ENCODE assay signal across 13 cellular contexts in genomic region chr2:171346723-171347104, GRCh38.
DNase-seq lines count a peak whose midpoint lies in the region; ATAC-seq, FAIRE-seq and TF ChIP-seq lines count a peak whose summit lies in the region.
"Had no signal": no experiment of that assay in that cellular context is flagged by ENCODE, and none has a peak within 500 bp of the region (broad histone marks: within the 10 kb centered on the region; RNA-seq: fewer than 3 reads in every experiment).

No MANE protein-coding gene starts in this region.

- H3K27ac Mint-ChIP-seq in activated naive CD4-positive, alpha-beta T cell treated with anti-CD3 and anti-CD28 coated beads, Interleukin-2, amount 10 ng/mL, durations not matched to agents 7 days and 5 days = no peak overlapping the region

- WGBS in GM12878 (ENCODE audit: insufficient coverage, insufficient replicate concordance, low lambda C conversion rate, missing lambda C conversion rate) = 94% methylated on average over 6 of the region's 6 CpGs

- no peaks in the 10 kb centered on the region for H4K20me1 ChIP-seq in GM12878 (ENCODE audit: control insufficient read depth, insufficient read depth)

- no TSS peak for BruUV-seq in GM12878 (replicated peaks; lab: Mats Ljungman, UMichigan)

- peaks cover 5% of the 10 kb centered on the region for H3K9me3 Mint-ChIP-seq in activated naive CD4-positive, alpha-beta T cell treated with anti-CD3 and anti-CD28 coated beads, Interleukin-2, amount 10 ng/mL, durations not matched to agents 7 days and 5 days

- peak overlapping the region; percentile 58 for H3K4me2 ChIP-seq in GM12878 (ENCODE audit: control insufficient read depth, insufficient read depth)

- H3K27ac ChIP-seq in GM12878 (ENCODE audit: control insufficient read depth, insufficient read depth) = peak overlapping the region; percentile 81
- H3K27ac ChIP-seq in foreskin keratinocyte = no peak overlapping the region

- no peak for TF ChIP-seq POLR2A in GM12878 (IDR thresholded peaks at IDR 0.05; ENCODE audit: low read depth, low read length)

- peak; percentile 34 for ATAC-seq in GM18868 (IDR thresholded peaks at IDR 0.05; ENCODE audit: unreplicated experiment)
- peak; percentile 34 for ATAC-seq in HG03039 (IDR thresholded peaks at IDR 0.05; ENCODE audit: unreplicated experiment)
- peak; percentile 53; the same call in 2 of the 3 replicates for ATAC-seq in GM12878
- ATAC-seq in sciatic nerve = peak; percentile 17
- no peak for ATAC-seq in foreskin keratinocyte

- H2AFZ ChIP-seq in GM12878 (ENCODE audit: control insufficient read depth, low read depth, low read length) = peak overlapping the region; percentile 20; the same call in 1 of the 2 replicates

- H3K4me1 ChIP-seq in GM12878 (ENCODE audit: control insufficient read depth, insufficient read depth, low read length) (peaks cover 34% of the 10 kb centered on the region), foreskin keratinocyte (peaks cover 12% of the 10 kb centered on the region)

- intact Hi-C loops in GM12878 (cut with micrococcal nuclease; ENCODE audit: unreplicated experiment) (loop anchor here (5.0 kb wide), 2 partner anchors 71 to 86 kb away; partner anchors contain the start of genes DCAF17 and METTL8), sciatic nerve (cut with DNase I) (no loop called here)

- SMC1A ChIA-PET in GM12878 (lab: Charles Lee; ENCODE audit: uncharacterized antibody, unreplicated experiment) = interaction anchor here (1.1 to 5.1 kb wide), 16 partner anchors 12 to 297 kb away, joined by 3 to 53 read pairs (median 9); partner anchors contain the start of genes DCAF17 and METTL8

- no peaks in the 10 kb centered on the region; the same call in 2 of the 3 replicates for H3K9me3 ChIP-seq in GM12878 (replicated peaks; ENCODE audit: control insufficient read depth, insufficient read depth, low read length)

- no peak for TF ChIP-seq EP300 in GM12878 (IDR thresholded peaks at IDR 0.05; ENCODE audit: borderline replicate concordance in 1 of 2, control insufficient read depth in 1 of 2, low read depth in 2 of 2, low read length in 2 of 2)

- TF ChIP-seq CTCF in GM12878 (IDR thresholded peaks at IDR 0.05 in 2 of 3, conservative IDR thresholded peaks at IDR 0.05 in 1 of 3; ENCODE audit: control insufficient read depth in 2 of 3, extremely low read depth in 1 of 3, insufficient read depth in 1 of 3, low read depth in 3 of 3, low read length in 3 of 3) (no peak), foreskin keratinocyte (conservative IDR thresholded peaks at IDR 0.05) (no peak)

- no peak overlapping the region; the same call in 1 of the 2 replicates for H3K4me3 ChIP-seq in GM12878
- H3K4me3 ChIP-seq: lung had no signal

- H3K9ac ChIP-seq in GM12878 (ENCODE audit: control insufficient read depth, insufficient read depth, low read length) = peak overlapping the region; percentile 51

- H3K36me3 ChIP-seq in GM12878 (ENCODE audit: control insufficient read depth in 2 of 2, insufficient read depth in 2 of 2, low read length in 1 of 2) = no peaks in the 10 kb centered on the region

- no peak overlapping the region for H3K4me3 Mint-ChIP-seq in activated naive CD4-positive, alpha-beta T cell treated with anti-CD3 and anti-CD28 coated beads, Interleukin-2, amount 10 ng/mL, durations not matched to agents 7 days and 5 days
- H3K4me3 Mint-ChIP-seq: CD14-positive monocyte had no signal

- RAD21 ChIA-PET in GM12878 (lab: Charles Lee; ENCODE audit: unreplicated experiment) = interaction anchor here (1.3 to 5.5 kb wide), 9 partner anchors 11 to 186 kb away, joined by 6 to 54 read pairs (median 16); partner anchors contain the start of gene TLK1

- FAIRE-seq in GM12878 (lab: Jason Lieb, UNC) = no peak

- POLR2A ChIA-PET in GM12878 (lab: Charles Lee) = interaction anchor here (1.0 to 3.1 kb wide), 4 partner anchors 10 to 70 kb away, joined by 4 to 11 read pairs (median 10); no protein-coding TSS in a partner anchor

- H3K36me3 Mint-ChIP-seq in activated naive CD4-positive, alpha-beta T cell treated with anti-CD3 and anti-CD28 coated beads, Interleukin-2, amount 10 ng/mL, durations not matched to agents 7 days and 5 days = no peaks in the 10 kb centered on the region
- H3K36me3 Mint-ChIP-seq: CD14-positive monocyte had no signal

- TF ChIP-seq RAD21 in GM12878 (IDR thresholded peaks at IDR 0.05; ENCODE audit: insufficient read depth, low read depth, low read length) = no peak

- CTCF ChIA-PET in GM12878 (lab: Yijun Ruan, JAX) = interaction anchor here (1.1 to 4.8 kb wide), 10 partner anchors 12 to 374 kb away, joined by 3 to 34 read pairs (median 10); no protein-coding TSS in a partner anchor
- CTCF ChIA-PET in activated naive CD4-positive, alpha-beta T cell treated with anti-CD3 and anti-CD28 coated beads, Interleukin-2, amount 10 ng/mL, durations not matched to agents 7 days and 5 days (lab: Charles Lee) = no interaction called here

- in situ Hi-C loops in GM12878 (cut with MboI) = no loop called here

- peaks cover 4% of the 10 kb centered on the region for H3K79me2 ChIP-seq in GM12878 (ENCODE audit: control insufficient read depth, insufficient read depth, low read length)

- no peak for DNase-seq in GM12878 (ENCODE audit: low read depth, low spot score)
- no peak for DNase-seq in sciatic nerve (ENCODE audit: low spot score)
- no peak for DNase-seq in foreskin keratinocyte
- DNase-seq in NCI-H510A treated with DMSO at 0.1 percent for 48 hours (lab: John Stamatoyannopoulos, UW) = no peak
- no peak for DNase-seq in activated naive CD4-positive, alpha-beta T cell treated with anti-CD3 and anti-CD28 coated beads, Interleukin-2, amount 10 ng/mL, durations not matched to agents 7 days and 5 days
- no peak for DNase-seq in NCI-H1417 (lab: John Stamatoyannopoulos, UW)
- DNase-seq: activated CD4-positive, CD25-positive, alpha-beta regulatory T cell; NCI-H1092; SHP77 had no signal

- no peaks in the 10 kb centered on the region for H3K27me3 ChIP-seq in GM12878 (replicated peaks in 1 of 2; ENCODE audit: control insufficient read depth in 2 of 2, insufficient read depth in 2 of 2, low read length in 1 of 2)
- no peaks in the 10 kb centered on the region for H3K27me3 ChIP-seq in foreskin keratinocyte

- H3K27me3 Mint-ChIP-seq in activated naive CD4-positive, alpha-beta T cell treated with anti-CD3 and anti-CD28 coated beads, Interleukin-2, amount 10 ng/mL, durations not matched to agents 7 days and 5 days = no peaks in the 10 kb centered on the region

- H3K4me1 Mint-ChIP-seq in activated naive CD4-positive, alpha-beta T cell treated with anti-CD3 and anti-CD28 coated beads, Interleukin-2, amount 10 ng/mL, durations not matched to agents 7 days and 5 days = peaks cover 2% of the 10 kb centered on the region

TF ChIP-seq in GM12878, 131 proteins besides CTCF, POLR2A, EP300 and RAD21:
- TF ChIP-seq SUPT20H (IDR thresholded peaks at IDR 0.05; ENCODE audit: borderline replicate concordance, control insufficient read depth, low read depth, low read length) (no peak), YY1 (IDR thresholded peaks at IDR 0.05; ENCODE audit: low read depth, low read length) (0 out of 2 replicates have a peak, but pooled peaks have one; percentile 2), MLLT1 (IDR thresholded peaks at IDR 0.05) (0 out of 2 replicates have a peak, but pooled peaks have one; percentile 21), SREBF1 (IDR thresholded peaks at IDR 0.05; ENCODE audit: low read length) (no peak), E4F1 (IDR thresholded peaks at IDR 0.05; ENCODE audit: borderline replicate concordance, partially characterized antibody) (no peak)
TF ChIP-seq in GM12878: peak in this region for 2.
